20 cellular contexts compared by ENCODE assay signal in the genomic region with DNA sequence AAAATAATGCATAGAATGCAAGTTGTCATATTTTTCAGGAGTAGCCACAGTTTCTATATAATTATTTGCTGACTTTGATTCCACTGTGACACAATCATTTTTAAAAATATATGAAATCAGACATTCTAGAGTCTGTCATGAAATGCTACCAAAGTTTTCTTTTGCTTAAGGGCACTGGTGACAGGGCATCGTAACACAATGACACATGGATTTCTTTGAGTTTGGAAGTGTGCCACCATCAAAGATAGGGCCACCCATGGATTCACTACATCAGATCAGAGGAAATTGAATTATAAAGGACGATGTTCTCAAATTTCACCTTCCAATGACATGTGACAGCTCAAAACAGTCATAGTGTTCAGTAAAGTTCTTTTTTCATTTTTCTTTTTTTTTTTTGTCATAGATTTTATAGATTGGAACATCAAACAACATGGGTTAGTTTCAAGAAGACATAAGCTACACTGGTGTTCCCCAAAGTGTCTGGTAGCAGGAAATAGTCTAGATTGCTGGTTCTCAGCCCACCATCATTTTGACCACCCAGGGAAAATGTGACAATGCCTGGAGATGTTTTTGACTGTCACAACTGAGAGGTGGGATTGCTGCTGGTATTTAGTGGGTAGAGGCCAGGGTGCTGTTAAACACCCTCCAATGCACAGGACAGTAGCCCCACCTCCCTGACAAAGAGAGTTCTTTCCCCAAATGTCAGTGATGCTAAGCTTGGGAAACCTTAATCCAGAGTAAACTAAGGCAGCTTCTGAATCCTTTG.
DNase-seq lines count a peak whose midpoint lies in the region; ATAC-seq, FAIRE-seq and TF ChIP-seq lines count a peak whose summit lies in the region.
"Had no signal": no experiment of that assay in that cellular context is flagged by ENCODE, and none has a peak within 500 bp of the region (broad histone marks: within the 10 kb centered on the region; RNA-seq: fewer than 3 reads in every experiment).

No MANE protein-coding gene starts in this region.

- peak; percentile 60 for ATAC-seq in activated CD8-positive, alpha-beta T cell treated with anti-CD3 and anti-CD28 coated beads for 36 hours
- ATAC-seq in activated CD8-positive, alpha-beta T cell treated with anti-CD3 and anti-CD28 coated beads, Interleukin-2, amount 10 ng/mL, durations not matched to agents 7 days and 5 days: no peak
- no peak for ATAC-seq in HG02588 (IDR thresholded peaks at IDR 0.05; ENCODE audit: unreplicated experiment)
- no peak for ATAC-seq in HG03460 (IDR thresholded peaks at IDR 0.05; ENCODE audit: unreplicated experiment)
- ATAC-seq: Right ventricle myocardium inferior had no signal

- H3K9me3 Mint-ChIP-seq in activated CD8-positive, alpha-beta T cell treated with anti-CD3 and anti-CD28 coated beads for 36 hours: no peaks in the 10 kb centered on the region
- H3K9me3 Mint-ChIP-seq in activated CD8-positive, alpha-beta T cell treated with anti-CD3 and anti-CD28 coated beads, Interleukin-2, amount 10 ng/mL, durations not matched to agents 7 days and 5 days (ENCODE audit: insufficient read depth): no peaks in the 10 kb centered on the region
- H3K9me3 Mint-ChIP-seq in activated T-helper 1 cell treated with anti-CD3 and anti-CD28 coated beads, Interleukin-12 subunit alpha, Interleukin-12 subunit beta, Interleukin-2, Interleukin-4 antibody, amounts not matched to agents 30 ng/mL and 10 ng/mL and 1 ng/mL, durations not matched to agents 14 hours and 24 hours and 36 hours: peaks cover 8% of the 10 kb centered on the region
- no peaks in the 10 kb centered on the region for H3K9me3 Mint-ChIP-seq in stimulated activated naive CD8-positive, alpha-beta T cell treated with anti-CD3 and anti-CD28 coated beads, Interleukin-15, Interleukin-2, amounts not matched to agents 100 ng/mL and 50 ng/mL, for 24 hours
- H3K9me3 Mint-ChIP-seq: CD4-positive, alpha-beta T cell had no signal

- DNase-seq in activated CD8-positive, alpha-beta T cell treated with anti-CD3 and anti-CD28 coated beads for 36 hours: peak; percentile 27
- DNase-seq in activated CD8-positive, alpha-beta T cell treated with anti-CD3 and anti-CD28 coated beads, Interleukin-2, amount 10 ng/mL, durations not matched to agents 7 days and 5 days: no peak
- DNase-seq in HTR-8/SVneo (ENCODE audit: insufficient read length, low spot score): no peak
- DNase-seq in activated T-helper 1 cell treated with anti-CD3 and anti-CD28 coated beads, Interleukin-12 subunit alpha, Interleukin-12 subunit beta, Interleukin-2, Interleukin-4 antibody, amounts not matched to agents 30 ng/mL and 10 ng/mL and 1 ng/mL, durations not matched to agents 14 hours and 24 hours and 36 hours (ENCODE audit: low spot score): no peak
- DNase-seq: ACHN; CD4-positive, alpha-beta T cell; COR-L47; DMS79; H7; KBM-7; MM.1S; NCI-H1048; NCI-H1417 treated with DMSO at 0.1 percent for 48 hours; NCI-H187; NCI-H446; NCI-H526 had no signal

- peaks cover 13% of the 10 kb centered on the region for H3K27me3 Mint-ChIP-seq in activated CD8-positive, alpha-beta T cell treated with anti-CD3 and anti-CD28 coated beads for 36 hours
- no peaks in the 10 kb centered on the region for H3K27me3 Mint-ChIP-seq in activated CD8-positive, alpha-beta T cell treated with anti-CD3 and anti-CD28 coated beads, Interleukin-2, amount 10 ng/mL, durations not matched to agents 7 days and 5 days (ENCODE audit: low read depth)
- H3K27me3 Mint-ChIP-seq in activated T-helper 1 cell treated with anti-CD3 and anti-CD28 coated beads, Interleukin-12 subunit alpha, Interleukin-12 subunit beta, Interleukin-2, Interleukin-4 antibody, amounts not matched to agents 30 ng/mL and 10 ng/mL and 1 ng/mL, durations not matched to agents 14 hours and 24 hours and 36 hours (ENCODE audit: insufficient read depth): no peaks in the 10 kb centered on the region
- H3K27me3 Mint-ChIP-seq in stimulated activated naive CD8-positive, alpha-beta T cell treated with anti-CD3 and anti-CD28 coated beads, Interleukin-15, Interleukin-2, amounts not matched to agents 100 ng/mL and 50 ng/mL, for 24 hours: peaks cover 19% of the 10 kb centered on the region

- POLR2A ChIA-PET in activated CD8-positive, alpha-beta T cell treated with anti-CD3 and anti-CD28 coated beads for 36 hours (lab: Charles Lee): no interaction called here
- POLR2A ChIA-PET in activated CD8-positive, alpha-beta T cell treated with anti-CD3 and anti-CD28 coated beads, Interleukin-2, amount 10 ng/mL, durations not matched to agents 7 days and 5 days (lab: Charles Lee): no interaction called here

- peaks cover 11% of the 10 kb centered on the region for H3K4me1 Mint-ChIP-seq in activated CD8-positive, alpha-beta T cell treated with anti-CD3 and anti-CD28 coated beads for 36 hours (ENCODE audit: low read depth)
- no peaks in the 10 kb centered on the region for H3K4me1 Mint-ChIP-seq in activated CD8-positive, alpha-beta T cell treated with anti-CD3 and anti-CD28 coated beads, Interleukin-2, amount 10 ng/mL, durations not matched to agents 7 days and 5 days (ENCODE audit: low read depth)
- peaks cover 32% of the 10 kb centered on the region for H3K4me1 Mint-ChIP-seq in activated T-helper 1 cell treated with anti-CD3 and anti-CD28 coated beads, Interleukin-12 subunit alpha, Interleukin-12 subunit beta, Interleukin-2, Interleukin-4 antibody, amounts not matched to agents 30 ng/mL and 10 ng/mL and 1 ng/mL, durations not matched to agents 14 hours and 24 hours and 36 hours (ENCODE audit: low read depth)
- H3K4me1 Mint-ChIP-seq in stimulated activated naive CD8-positive, alpha-beta T cell treated with anti-CD3 and anti-CD28 coated beads, Interleukin-15, Interleukin-2, amounts not matched to agents 100 ng/mL and 50 ng/mL, for 24 hours (ENCODE audit: low read depth): peaks cover 25% of the 10 kb centered on the region

- TF ChIP-seq CTCF in activated CD8-positive, alpha-beta T cell treated with anti-CD3 and anti-CD28 coated beads for 36 hours (IDR thresholded peaks at IDR 0.05): no peak

- FAIRE-seq in HTR-8/SVneo (lab: Jason Lieb, UNC): peak; percentile 16

- peak overlapping the region; percentile 23 for H3K27ac Mint-ChIP-seq in activated CD8-positive, alpha-beta T cell treated with anti-CD3 and anti-CD28 coated beads for 36 hours
- H3K27ac Mint-ChIP-seq in activated CD8-positive, alpha-beta T cell treated with anti-CD3 and anti-CD28 coated beads, Interleukin-2, amount 10 ng/mL, durations not matched to agents 7 days and 5 days: no peak overlapping the region
- H3K27ac Mint-ChIP-seq in activated T-helper 1 cell treated with anti-CD3 and anti-CD28 coated beads, Interleukin-12 subunit alpha, Interleukin-12 subunit beta, Interleukin-2, Interleukin-4 antibody, amounts not matched to agents 30 ng/mL and 10 ng/mL and 1 ng/mL, durations not matched to agents 14 hours and 24 hours and 36 hours: peak overlapping the region; percentile 59
- H3K27ac Mint-ChIP-seq in stimulated activated naive CD8-positive, alpha-beta T cell treated with anti-CD3 and anti-CD28 coated beads, Interleukin-15, Interleukin-2, amounts not matched to agents 100 ng/mL and 50 ng/mL, for 24 hours: peak overlapping the region; percentile 68
- H3K27ac Mint-ChIP-seq: CD4-positive, alpha-beta T cell had no signal

- intact Hi-C loops in activated CD8-positive, alpha-beta T cell treated with anti-CD3 and anti-CD28 coated beads for 36 hours (cut with micrococcal nuclease): no loop called here
- intact Hi-C loops in activated T-helper 1 cell treated with anti-CD3 and anti-CD28 coated beads, Interleukin-12 subunit alpha, Interleukin-12 subunit beta, Interleukin-2, Interleukin-4 antibody, amounts not matched to agents 30 ng/mL and 10 ng/mL and 1 ng/mL, durations not matched to agents 14 hours and 24 hours and 36 hours (cut with micrococcal nuclease): loop anchor here (2.0 to 5.0 kb wide), 3 partner anchors 123 to 144 kb away; partner anchors contain the start of genes DOK5 and PFDN4

- CTCF ChIA-PET in activated CD8-positive, alpha-beta T cell treated with anti-CD3 and anti-CD28 coated beads for 36 hours (lab: Charles Lee): no interaction called here
- CTCF ChIA-PET in activated CD8-positive, alpha-beta T cell treated with anti-CD3 and anti-CD28 coated beads, Interleukin-2, amount 10 ng/mL, durations not matched to agents 7 days and 5 days (lab: Charles Lee): no interaction called here

- no peaks in the 10 kb centered on the region for H3K36me3 Mint-ChIP-seq in activated CD8-positive, alpha-beta T cell treated with anti-CD3 and anti-CD28 coated beads for 36 hours (ENCODE audit: low read depth)
- no peaks in the 10 kb centered on the region for H3K36me3 Mint-ChIP-seq in activated CD8-positive, alpha-beta T cell treated with anti-CD3 and anti-CD28 coated beads, Interleukin-2, amount 10 ng/mL, durations not matched to agents 7 days and 5 days (ENCODE audit: low read depth)
- H3K36me3 Mint-ChIP-seq in activated T-helper 1 cell treated with anti-CD3 and anti-CD28 coated beads, Interleukin-12 subunit alpha, Interleukin-12 subunit beta, Interleukin-2, Interleukin-4 antibody, amounts not matched to agents 30 ng/mL and 10 ng/mL and 1 ng/mL, durations not matched to agents 14 hours and 24 hours and 36 hours (ENCODE audit: low read depth): peaks cover 3% of the 10 kb centered on the region
- no peaks in the 10 kb centered on the region for H3K36me3 Mint-ChIP-seq in stimulated activated naive CD8-positive, alpha-beta T cell treated with anti-CD3 and anti-CD28 coated beads, Interleukin-15, Interleukin-2, amounts not matched to agents 100 ng/mL and 50 ng/mL, for 24 hours (ENCODE audit: low read depth)

- no peak overlapping the region for H3K4me3 Mint-ChIP-seq in activated CD8-positive, alpha-beta T cell treated with anti-CD3 and anti-CD28 coated beads for 36 hours
- no peak overlapping the region for H3K4me3 Mint-ChIP-seq in activated CD8-positive, alpha-beta T cell treated with anti-CD3 and anti-CD28 coated beads, Interleukin-2, amount 10 ng/mL, durations not matched to agents 7 days and 5 days
- H3K4me3 Mint-ChIP-seq in activated T-helper 1 cell treated with anti-CD3 and anti-CD28 coated beads, Interleukin-12 subunit alpha, Interleukin-12 subunit beta, Interleukin-2, Interleukin-4 antibody, amounts not matched to agents 30 ng/mL and 10 ng/mL and 1 ng/mL, durations not matched to agents 14 hours and 24 hours and 36 hours: no peak overlapping the region
- no peak overlapping the region for H3K4me3 Mint-ChIP-seq in stimulated activated naive CD8-positive, alpha-beta T cell treated with anti-CD3 and anti-CD28 coated beads, Interleukin-15, Interleukin-2, amounts not matched to agents 100 ng/mL and 50 ng/mL, for 24 hours
- H3K4me3 Mint-ChIP-seq: CD4-positive, alpha-beta T cell had no signal
